Comparison of ENCODE assay signal across 16 cellular contexts in genomic region chr2:43905388-43905803, GRCh38.
DNase-seq lines count a peak whose midpoint lies in the region; ATAC-seq lines count a peak whose summit lies in the region.
"Had no signal": no experiment of that assay in that cellular context is flagged by ENCODE, and none has a peak within 500 bp of the region (broad histone marks: within the 10 kb centered on the region; RNA-seq: fewer than 3 reads in every experiment).

No MANE protein-coding gene starts in this region.

- no peak for DNase-seq in activated T-cell treated with anti-CD3 and anti-CD28 coated beads, Interleukin-2, amount 50 U/mL, for 72 hours
- no peak for DNase-seq in activated T-cell treated with anti-CD3 and anti-CD28 coated beads for 4 hours
- peak; percentile 15 for DNase-seq in M059J (ENCODE audit: low read depth)
- DNase-seq in caudate nucleus (lab: John Stamatoyannopoulos, UW), result no peak
- DNase-seq in stimulated activated naive CD8-positive, alpha-beta T cell treated with anti-CD3 and anti-CD28 coated beads, Interleukin-15, Interleukin-2, amounts not matched to agents 100 U/mL and 50 U/mL, for 24 hours, result no peak
- no peak for DNase-seq in superior temporal gyrus (ENCODE audit: extremely low spot score)
- no peak for DNase-seq in NCI-H1694 (lab: John Stamatoyannopoulos, UW)
- DNase-seq in activated T-helper 2 cell treated with anti-CD3 and anti-CD28 coated beads, Interferon-gamma antibody, Interleukin-2, Interleukin-4, amounts not matched to agents 10 μg/mL and 5 μg/mL and 100 μg/mL, durations not matched to agents 14 hours and 24 hours and 36 hours (ENCODE audit: low spot score), result no peak
- DNase-seq: activated CD4-positive, alpha-beta T cell treated with anti-CD3 and anti-CD28 coated beads for 48 hours; activated naive CD4-positive, alpha-beta T cell; central memory CD4-positive, alpha-beta T cell; islet precursor cell; NCI-H524; RPMI8226; stimulated activated CD4-positive, alpha-beta T cell treated with anti-CD3 and anti-CD28 coated beads, Interleukin-15, amount 100 ng/mL, for 24 hours; tibial artery had no signal

- H3K4me3 Mint-ChIP-seq in activated T-cell treated with anti-CD3 and anti-CD28 coated beads, Interleukin-2, amount 50 U/mL, for 72 hours, result no peak overlapping the region
- H3K4me3 Mint-ChIP-seq in activated T-helper 2 cell treated with anti-CD3 and anti-CD28 coated beads, Interferon-gamma antibody, Interleukin-2, Interleukin-4, amounts not matched to agents 10 μg/mL and 5 μg/mL and 100 μg/mL, durations not matched to agents 14 hours and 24 hours and 36 hours (ENCODE audit: low read depth), result no peak overlapping the region

- peak; percentile 51 to 80 for ATAC-seq in activated T-cell treated with anti-CD3 and anti-CD28 coated beads, Interleukin-2, amount 50 U/mL, for 72 hours (replicated peaks in 1 of 2)
- peak; percentile 75 for ATAC-seq in stimulated activated naive CD8-positive, alpha-beta T cell treated with anti-CD3 and anti-CD28 coated beads, Interleukin-15, Interleukin-2, amounts not matched to agents 100 U/mL and 50 U/mL, for 24 hours

- H3K4me1 Mint-ChIP-seq in activated T-cell treated with anti-CD3 and anti-CD28 coated beads, Interleukin-2, amount 50 U/mL, for 72 hours (ENCODE audit: low read depth), result peaks cover 22% of the 10 kb centered on the region
- peaks cover 25% of the 10 kb centered on the region for H3K4me1 Mint-ChIP-seq in activated T-helper 2 cell treated with anti-CD3 and anti-CD28 coated beads, Interferon-gamma antibody, Interleukin-2, Interleukin-4, amounts not matched to agents 10 μg/mL and 5 μg/mL and 100 μg/mL, durations not matched to agents 14 hours and 24 hours and 36 hours (ENCODE audit: low read depth)

- intact Hi-C loops in activated T-helper 2 cell treated with anti-CD3 and anti-CD28 coated beads, Interferon-gamma antibody, Interleukin-2, Interleukin-4, amounts not matched to agents 10 μg/mL and 5 μg/mL and 100 μg/mL, durations not matched to agents 14 hours and 24 hours and 36 hours (cut with micrococcal nuclease), result no loop called here

- peaks cover 7 to 26% of the 10 kb centered on the region in 2 donors for H3K36me3 Mint-ChIP-seq in activated T-cell treated with anti-CD3 and anti-CD28 coated beads, Interleukin-2, amount 50 U/mL, for 72 hours (ENCODE audit: insufficient read depth in 2 of 2)
- H3K36me3 Mint-ChIP-seq in activated T-helper 2 cell treated with anti-CD3 and anti-CD28 coated beads, Interferon-gamma antibody, Interleukin-2, Interleukin-4, amounts not matched to agents 10 μg/mL and 5 μg/mL and 100 μg/mL, durations not matched to agents 14 hours and 24 hours and 36 hours (ENCODE audit: low read depth), result peaks cover 70% of the 10 kb centered on the region

- H3K27ac ChIP-seq in caudate nucleus (ENCODE audit: low read depth, low read length), result peak overlapping the region; percentile 58
- H3K27ac ChIP-seq: tibial artery had no signal

- no peaks in the 10 kb centered on the region for H3K27me3 Mint-ChIP-seq in activated T-cell treated with anti-CD3 and anti-CD28 coated beads, Interleukin-2, amount 50 U/mL, for 72 hours (ENCODE audit: low read depth)
- no peaks in the 10 kb centered on the region for H3K27me3 Mint-ChIP-seq in activated T-helper 2 cell treated with anti-CD3 and anti-CD28 coated beads, Interferon-gamma antibody, Interleukin-2, Interleukin-4, amounts not matched to agents 10 μg/mL and 5 μg/mL and 100 μg/mL, durations not matched to agents 14 hours and 24 hours and 36 hours (ENCODE audit: low read depth)

- H3K27ac Mint-ChIP-seq in activated T-cell treated with anti-CD3 and anti-CD28 coated beads, Interleukin-2, amount 50 U/mL, for 72 hours, result no peak overlapping the region
- no peak overlapping the region for H3K27ac Mint-ChIP-seq in activated T-helper 2 cell treated with anti-CD3 and anti-CD28 coated beads, Interferon-gamma antibody, Interleukin-2, Interleukin-4, amounts not matched to agents 10 μg/mL and 5 μg/mL and 100 μg/mL, durations not matched to agents 14 hours and 24 hours and 36 hours

- no peaks in the 10 kb centered on the region for H3K9me3 Mint-ChIP-seq in activated T-cell treated with anti-CD3 and anti-CD28 coated beads, Interleukin-2, amount 50 U/mL, for 72 hours
- H3K9me3 Mint-ChIP-seq in activated T-helper 2 cell treated with anti-CD3 and anti-CD28 coated beads, Interferon-gamma antibody, Interleukin-2, Interleukin-4, amounts not matched to agents 10 μg/mL and 5 μg/mL and 100 μg/mL, durations not matched to agents 14 hours and 24 hours and 36 hours, result no peaks in the 10 kb centered on the region
